Comparison of ENCODE assay signal across 7 cellular contexts in genomic region chr20:36154696-36155628, GRCh38. TPM values are rescaled to one million over a fixed set of nuclear protein-coding genes. Genes with fewer than 3 reads are reported as not detected.
DNase-seq lines count a peak whose midpoint lies in the region; ATAC-seq, FAIRE-seq and TF ChIP-seq lines count a peak whose summit lies in the region.

Gene EPB41L1, plus strand, starts transcription at chr20:36154740. Its CDS starts 19,038 bp downstream, at chr20:36173778.

- WGBS in SK-N-SH (ENCODE audit: low lambda C conversion rate), result 38% methylated on average over 8 of the region's 51 CpGs

- no peak for TF ChIP-seq EP300 in SK-N-SH (IDR thresholded peaks at IDR 0.05; ENCODE audit: borderline replicate concordance in 1 of 2, low read depth in 1 of 2, low read length in 1 of 2)

- H3K4me3 ChIP-seq in SK-N-SH (ENCODE audit: low read depth in 2 of 2, low read length in 1 of 2) (peak within 1 kb of the TSS; percentile 88 to 89), fibroblast of lung (replicated peaks in 1 of 4; ENCODE audit: control extremely low read depth in 1 of 4, insufficient read depth in 1 of 4, low read depth in 3 of 4, low read length in 4 of 4) (peak within 1 kb of the TSS; percentile 50 to 77 (median 58))

- peak within 1 kb of the TSS; percentile 94 for H2AFZ ChIP-seq in SK-N-SH (ENCODE audit: low read depth)
- peak within 1 kb of the TSS; percentile 66 for H2AFZ ChIP-seq in fibroblast of lung (ENCODE audit: low read length)

- H4K20me1 ChIP-seq in SK-N-SH (ENCODE audit: insufficient read depth), result peaks cover 15% of the 10 kb centered on the region
- no peaks in the 10 kb centered on the region for H4K20me1 ChIP-seq in fibroblast of lung (ENCODE audit: control insufficient read depth, extremely low read depth, insufficient read depth, low read length)

- no peak for TF ChIP-seq POLR2A in GM12891 (IDR thresholded peaks at IDR 0.05; ENCODE audit: low read depth, low read length)

- intact Hi-C loops in activated CD4-positive, alpha-beta memory T cell treated with anti-CD3 and anti-CD28 coated beads for 36 hours (cut with micrococcal nuclease), result no loop called here

- no peaks in the 10 kb centered on the region for H3K9me2 ChIP-seq in SK-N-SH

- H3K27ac ChIP-seq in SK-N-SH (ENCODE audit: low read depth in 2 of 2, low read length in 1 of 2) (peak within 1 kb of the TSS; percentile 8 to 79; a peak in 3 of 4 replicates), fibroblast of lung (ENCODE audit: insufficient read depth, low read length) (no peak within 1 kb of the TSS)

- H3K27ac Mint-ChIP-seq in natural killer cell treated with Interleukin-12 subunit alpha and Interleukin-12 subunit beta and Interleukin-15 and Interleukin-18, amount 100 ng/mL, for 72 hours, result no peak within 1 kb of the TSS
- no peak within 1 kb of the TSS for H3K27ac Mint-ChIP-seq in activated CD4-positive, alpha-beta memory T cell treated with anti-CD3 and anti-CD28 coated beads for 36 hours

- no peaks in the 10 kb centered on the region for H3K27me3 ChIP-seq in SK-N-SH (ENCODE audit: insufficient read depth)
- H3K27me3 ChIP-seq in fibroblast of lung (ENCODE audit: control insufficient read depth, insufficient read depth, low read length), result no peaks in the 10 kb centered on the region

- H3K79me2 ChIP-seq in SK-N-SH (ENCODE audit: insufficient read depth) (peaks cover 12% of the 10 kb centered on the region; the same call in 1 of the 2 replicates), fibroblast of lung (ENCODE audit: control insufficient read depth, insufficient read depth, low read length) (no peaks in the 10 kb centered on the region)

- H3K4me2 ChIP-seq in SK-N-SH (peak within 1 kb of the TSS; percentile 97), fibroblast of lung (ENCODE audit: extremely low read depth, insufficient read depth, low read length) (peak within 1 kb of the TSS; percentile 79)

- H3K36me3 ChIP-seq in SK-N-SH (replicated peaks in 1 of 2; ENCODE audit: control insufficient read depth in 1 of 2, insufficient read depth in 2 of 2, low read length in 1 of 2) (no peaks in the 10 kb centered on the region), fibroblast of lung (ENCODE audit: control insufficient read depth, insufficient read depth, low read length) (no peaks in the 10 kb centered on the region)

- H3K4me1 ChIP-seq in SK-N-SH (ENCODE audit: control insufficient read depth in 1 of 2, insufficient read depth in 2 of 2, low read depth in 1 of 2, low read length in 1 of 2) (peaks cover 0 to 25% of the 10 kb centered on the region in 2 experiments; a peak in 2 of 4 replicates), fibroblast of lung (ENCODE audit: control insufficient read depth, extremely low read depth, insufficient read depth, low read length) (peaks cover 7% of the 10 kb centered on the region)

- POLR2A ChIA-PET in SK-N-SH (lab: Yijun Ruan, JAX), result no interaction called here
- POLR2A ChIA-PET in activated CD4-positive, alpha-beta memory T cell treated with anti-CD3 and anti-CD28 coated beads for 36 hours (lab: Charles Lee), result no interaction called here

- no peak for FAIRE-seq in GM12891 (lab: Jason Lieb, UNC)

- H3F3A ChIP-seq in SK-N-SH (replicated peaks; ENCODE audit: insufficient read depth), result peaks cover 10% of the 10 kb centered on the region

- CTCF ChIA-PET in SK-N-SH (lab: Yijun Ruan, JAX), result interaction anchor here (1.0 to 11.1 kb wide), 12 partner anchors 8 to 285 kb away, joined by 3 to 178 read pairs (median 9); no protein-coding TSS in a partner anchor
- CTCF ChIA-PET in activated CD4-positive, alpha-beta memory T cell treated with anti-CD3 and anti-CD28 coated beads for 36 hours (lab: Charles Lee), result interaction anchor here (1.1 to 4.2 kb wide), 4 partner anchors 12 to 48 kb away, joined by 3 to 34 read pairs (median 15); no protein-coding TSS in a partner anchor

- no peaks in the 10 kb centered on the region for H3K9me3 ChIP-seq in SK-N-SH
- no peaks in the 10 kb centered on the region for H3K9me3 ChIP-seq in fibroblast of lung (ENCODE audit: control insufficient read depth, insufficient read depth, low read depth, low read length)

- peak; percentile 42 for DNase-seq in GM20000 (ENCODE audit: low spot score)
- DNase-seq in SK-N-SH, result peak; percentile 73
- no peak for DNase-seq in fibroblast of lung (ENCODE audit: low read depth in 2 of 2)
- DNase-seq in natural killer cell treated with Interleukin-12 subunit alpha and Interleukin-12 subunit beta and Interleukin-15 and Interleukin-18, amount 100 ng/mL, for 72 hours (ENCODE audit: low spot score), result no peak
- no peak for DNase-seq in activated CD4-positive, alpha-beta memory T cell treated with anti-CD3 and anti-CD28 coated beads for 36 hours
- no peak for DNase-seq in SKM-1 treated with dmso at 0.1 percent for 144 hours (lab: John Stamatoyannopoulos, UW; ENCODE audit: unreplicated experiment)
- DNase-seq in GM12891 (ENCODE audit: insufficient read length, low spot score), result no peak

- peak within 1 kb of the TSS; percentile 74 for H3K9ac ChIP-seq in SK-N-SH
- H3K9ac ChIP-seq in fibroblast of lung (ENCODE audit: insufficient read depth, low read length), result peak within 1 kb of the TSS; percentile 57

- H3K36me3 Mint-ChIP-seq in natural killer cell treated with Interleukin-12 subunit alpha and Interleukin-12 subunit beta and Interleukin-15 and Interleukin-18, amount 100 ng/mL, for 72 hours, result no peaks in the 10 kb centered on the region
- no peaks in the 10 kb centered on the region for H3K36me3 Mint-ChIP-seq in activated CD4-positive, alpha-beta memory T cell treated with anti-CD3 and anti-CD28 coated beads for 36 hours

- H3K9me3 Mint-ChIP-seq in natural killer cell treated with Interleukin-12 subunit alpha and Interleukin-12 subunit beta and Interleukin-15 and Interleukin-18, amount 100 ng/mL, for 72 hours, result no peaks in the 10 kb centered on the region
- no peaks in the 10 kb centered on the region for H3K9me3 Mint-ChIP-seq in activated CD4-positive, alpha-beta memory T cell treated with anti-CD3 and anti-CD28 coated beads for 36 hours

- H3K4me1 Mint-ChIP-seq in natural killer cell treated with Interleukin-12 subunit alpha and Interleukin-12 subunit beta and Interleukin-15 and Interleukin-18, amount 100 ng/mL, for 72 hours (ENCODE audit: low read depth in 2 of 2), result peaks cover 0 to 3% of the 10 kb centered on the region in 2 donors
- no peaks in the 10 kb centered on the region for H3K4me1 Mint-ChIP-seq in activated CD4-positive, alpha-beta memory T cell treated with anti-CD3 and anti-CD28 coated beads for 36 hours (ENCODE audit: low read depth)

- no peak for TF ChIP-seq RAD21 in SK-N-SH (IDR thresholded peaks at IDR 0.05; ENCODE audit: low read length)

- peaks cover 14 to 15% of the 10 kb centered on the region in 2 donors for H3K27me3 Mint-ChIP-seq in natural killer cell treated with Interleukin-12 subunit alpha and Interleukin-12 subunit beta and Interleukin-15 and Interleukin-18, amount 100 ng/mL, for 72 hours
- peaks cover 20% of the 10 kb centered on the region for H3K27me3 Mint-ChIP-seq in activated CD4-positive, alpha-beta memory T cell treated with anti-CD3 and anti-CD28 coated beads for 36 hours

- ATAC-seq in natural killer cell treated with Interleukin-12 subunit alpha and Interleukin-12 subunit beta and Interleukin-15 and Interleukin-18, amount 100 ng/mL, for 72 hours, result peak in 1 of 2 donors; percentile 11

- H3K4me3 Mint-ChIP-seq in natural killer cell treated with Interleukin-12 subunit alpha and Interleukin-12 subunit beta and Interleukin-15 and Interleukin-18, amount 100 ng/mL, for 72 hours, result peak within 1 kb of the TSS; percentile 44
- H3K4me3 Mint-ChIP-seq in activated CD4-positive, alpha-beta memory T cell treated with anti-CD3 and anti-CD28 coated beads for 36 hours, result no peak within 1 kb of the TSS

- TF ChIP-seq CTCF in GM20000 (IDR thresholded peaks at IDR 0.05; ENCODE audit: extremely low read depth, missing control alignments), result no peak
- no peak for TF ChIP-seq CTCF in SK-N-SH (IDR thresholded peaks at IDR 0.05)
- TF ChIP-seq CTCF in fibroblast of lung (conservative IDR thresholded peaks at IDR 0.05 in 1 of 2, IDR thresholded peaks at IDR 0.05 in 1 of 2; ENCODE audit: low read depth in 1 of 2, low read length in 2 of 2), result no peak

TF ChIP-seq in SK-N-SH, 30 proteins besides CTCF, POLR2A, EP300 and RAD21 (continues in another document):
- 0 out of 2 replicates have a peak, but pooled peaks have one; percentile 20 for TF ChIP-seq NFIC (IDR thresholded peaks at IDR 0.05; ENCODE audit: borderline replicate concordance)
- TF ChIP-seq MXI1 (IDR thresholded peaks at IDR 0.05; ENCODE audit: low read depth, low read length), result 0 out of 2 replicates have a peak, but pooled peaks have one; percentile 45
- no peak for TF ChIP-seq RCOR1 (IDR thresholded peaks at IDR 0.05; ENCODE audit: low read length)

TF ChIP-seq in GM12891, 5 proteins besides CTCF, POLR2A, EP300 and RAD21:
- TF ChIP-seq POLR2AphosphoS5 (IDR thresholded peaks at IDR 0.05; ENCODE audit: low read depth, low read length) (no peak), SPI1 (IDR thresholded peaks at IDR 0.05; ENCODE audit: low read depth, low read length) (no peak), POU2F2 (IDR thresholded peaks at IDR 0.05; ENCODE audit: low read depth, low read length) (no peak), PAX5 (IDR thresholded peaks at IDR 0.05; ENCODE audit: insufficient read depth, low read length, severe bottlenecking) (no peak), TAF1 (IDR thresholded peaks at IDR 0.05; ENCODE audit: low read depth, low read length) (no peak)

RNA-seq across cellular contexts. Expression of gene EPB41L1, which starts in this region (rescaled TPM):
- 20.7 and 26.1 TPM in 2 replicates for polyA plus RNA-seq in SK-N-SH (2012; rRNA removed)
- polyA plus RNA-seq in SK-N-SH (2012; cell fraction: cytosol; rRNA removed), result 19.1 and 25.2 TPM in 2 replicates
- polyA plus RNA-seq in SK-N-SH (2012; cell fraction: nucleus; rRNA removed), result 24.9 and 27.9 TPM in 2 replicates
- total RNA-seq in fibroblast of lung, result 10.3 and 17.0 TPM in 2 replicates
- polyA plus RNA-seq in fibroblast of lung, result 13.9 and 16.2 TPM in 2 replicates
- 17.5 and 27.4 TPM in 2 replicates for polyA plus RNA-seq in fibroblast of lung (2012)
- 34.4 and 69.5 TPM in 2 replicates for polyA minus RNA-seq in fibroblast of lung (ENCODE audit: low replicate concordance)
- under 1 TPM in 1 of 2 donors, not detected in 1; 0.21 TPM for total RNA-seq in natural killer cell treated with Interleukin-12 subunit alpha and Interleukin-12 subunit beta and Interleukin-15 and Interleukin-18, amount 100 ng/mL, for 72 hours
- total RNA-seq in activated CD4-positive, alpha-beta memory T cell treated with anti-CD3 and anti-CD28 coated beads for 36 hours, result under 1 TPM; 0.36 to 0.88 TPM
- polyA plus RNA-seq in GM12891 (2012; ENCODE audit: low read depth, missing spikeins), result 0.32 TPM

Comparison
In these comparisons a context has a peak if more than half of its experiments do, and no peak if none do; other contexts are left out.
1. DNase-seq: peak in GM20000 (single experiment) and SK-N-SH (single experiment); none in fibroblast of lung (0 of 2), natural killer cell treated with Interleukin-12 subunit alpha and Interleukin-12 subunit beta and Interleukin-15 and Interleukin-18, amount 100 ng/mL, for 72 hours (single experiment), activated CD4-positive, alpha-beta memory T cell treated with anti-CD3 and anti-CD28 coated beads for 36 hours (single experiment), SKM-1 treated with dmso at 0.1 percent for 144 hours (single experiment) and GM12891 (single experiment).